Comparison of ENCODE assay signal across 1 cellular context in the genomic region with DNA sequence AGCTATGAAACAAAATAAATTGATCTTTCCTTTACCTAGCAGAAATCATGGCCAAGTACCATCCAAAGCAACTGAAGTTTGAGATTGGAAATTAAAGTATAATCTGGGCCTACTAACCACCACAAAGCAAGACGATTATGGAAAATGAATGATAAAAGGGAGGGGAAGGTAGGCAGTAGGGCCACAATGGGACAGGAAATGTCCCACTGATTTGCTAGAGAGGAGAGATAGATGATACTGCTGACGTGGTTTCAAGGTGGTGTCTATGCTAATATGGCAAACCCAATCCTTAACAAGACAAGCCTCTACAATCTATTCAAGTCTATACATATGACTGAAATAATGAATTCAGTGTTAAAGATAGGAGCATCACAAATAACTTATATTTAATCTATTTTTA.
TF ChIP-seq lines count a peak whose summit lies in the region.

No MANE protein-coding gene starts in this region.

TF ChIP-seq in WTC11, 78 proteins besides CTCF, POLR2A, EP300 and RAD21:
- TF ChIP-seq EMX1 (CRISPR knock-in tag; IDR thresholded peaks at IDR 0.05) (no peak), GABPB1 (CRISPR knock-in tag; IDR thresholded peaks at IDR 0.05) (no peak), ZNF396 (CRISPR knock-in tag; IDR thresholded peaks at IDR 0.05; ENCODE audit: borderline replicate concordance) (no peak), FOXJ3 (CRISPR knock-in tag; IDR thresholded peaks at IDR 0.05; ENCODE audit: borderline replicate concordance) (no peak), KAT7 (CRISPR knock-in tag; IDR thresholded peaks at IDR 0.05; ENCODE audit: borderline replicate concordance) (no peak), ZNF671 (CRISPR knock-in tag; IDR thresholded peaks at IDR 0.05) (no peak), FOXK1 (CRISPR knock-in tag; IDR thresholded peaks at IDR 0.05) (no peak), MYBL2 (CRISPR knock-in tag; IDR thresholded peaks at IDR 0.05) (no peak), ZNF317 (CRISPR knock-in tag; IDR thresholded peaks at IDR 0.05; ENCODE audit: borderline replicate concordance, low read depth) (no peak), NR3C1 (CRISPR knock-in tag; conservative IDR thresholded peaks at IDR 0.05; ENCODE audit: low read depth) (no peak)
- TF ChIP-seq, protein P1, sequence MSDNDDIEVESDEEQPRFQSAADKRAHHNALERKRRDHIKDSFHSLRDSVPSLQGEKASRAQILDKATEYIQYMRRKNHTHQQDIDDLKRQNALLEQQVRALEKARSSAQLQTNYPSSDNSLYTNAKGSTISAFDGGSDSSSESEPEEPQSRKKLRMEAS (CRISPR knock-in tag; IDR thresholded peaks at IDR 0.05), result no peak
- TF ChIP-seq, protein P2, sequence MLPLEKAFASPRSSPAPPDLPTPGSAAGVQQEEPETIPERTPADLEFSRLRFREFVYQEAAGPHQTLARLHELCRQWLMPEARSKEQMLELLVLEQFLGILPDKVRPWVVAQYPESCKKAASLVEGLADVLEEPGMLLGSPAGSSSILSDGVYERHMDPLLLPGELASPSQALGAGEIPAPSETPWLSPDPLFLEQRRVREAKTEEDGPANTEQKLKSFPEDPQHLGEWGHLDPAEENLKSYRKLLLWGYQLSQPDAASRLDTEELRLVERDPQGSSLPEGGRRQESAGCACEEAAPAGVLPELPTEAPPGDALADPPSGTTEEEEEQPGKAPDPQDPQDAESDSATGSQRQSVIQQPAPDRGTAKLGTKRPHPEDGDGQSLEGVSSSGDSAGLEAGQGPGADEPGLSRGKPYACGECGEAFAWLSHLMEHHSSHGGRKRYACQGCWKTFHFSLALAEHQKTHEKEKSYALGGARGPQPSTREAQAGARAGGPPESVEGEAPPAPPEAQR (CRISPR knock-in tag; IDR thresholded peaks at IDR 0.05), result no peak
- TF ChIP-seq, protein P3, sequence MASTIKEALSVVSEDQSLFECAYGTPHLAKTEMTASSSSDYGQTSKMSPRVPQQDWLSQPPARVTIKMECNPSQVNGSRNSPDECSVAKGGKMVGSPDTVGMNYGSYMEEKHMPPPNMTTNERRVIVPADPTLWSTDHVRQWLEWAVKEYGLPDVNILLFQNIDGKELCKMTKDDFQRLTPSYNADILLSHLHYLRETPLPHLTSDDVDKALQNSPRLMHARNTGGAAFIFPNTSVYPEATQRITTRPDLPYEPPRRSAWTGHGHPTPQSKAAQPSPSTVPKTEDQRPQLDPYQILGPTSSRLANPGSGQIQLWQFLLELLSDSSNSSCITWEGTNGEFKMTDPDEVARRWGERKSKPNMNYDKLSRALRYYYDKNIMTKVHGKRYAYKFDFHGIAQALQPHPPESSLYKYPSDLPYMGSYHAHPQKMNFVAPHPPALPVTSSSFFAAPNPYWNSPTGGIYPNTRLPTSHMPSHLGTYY (CRISPR knock-in tag; IDR thresholded peaks at IDR 0.05), result no peak
- TF ChIP-seq, protein P4, sequence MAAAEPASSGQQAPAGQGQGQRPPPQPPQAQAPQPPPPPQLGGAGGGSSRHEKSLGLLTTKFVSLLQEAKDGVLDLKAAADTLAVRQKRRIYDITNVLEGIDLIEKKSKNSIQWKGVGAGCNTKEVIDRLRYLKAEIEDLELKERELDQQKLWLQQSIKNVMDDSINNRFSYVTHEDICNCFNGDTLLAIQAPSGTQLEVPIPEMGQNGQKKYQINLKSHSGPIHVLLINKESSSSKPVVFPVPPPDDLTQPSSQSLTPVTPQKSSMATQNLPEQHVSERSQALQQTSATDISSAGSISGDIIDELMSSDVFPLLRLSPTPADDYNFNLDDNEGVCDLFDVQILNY (CRISPR knock-in tag; IDR thresholded peaks at IDR 0.05), result no peak
- TF ChIP-seq, protein P5, sequence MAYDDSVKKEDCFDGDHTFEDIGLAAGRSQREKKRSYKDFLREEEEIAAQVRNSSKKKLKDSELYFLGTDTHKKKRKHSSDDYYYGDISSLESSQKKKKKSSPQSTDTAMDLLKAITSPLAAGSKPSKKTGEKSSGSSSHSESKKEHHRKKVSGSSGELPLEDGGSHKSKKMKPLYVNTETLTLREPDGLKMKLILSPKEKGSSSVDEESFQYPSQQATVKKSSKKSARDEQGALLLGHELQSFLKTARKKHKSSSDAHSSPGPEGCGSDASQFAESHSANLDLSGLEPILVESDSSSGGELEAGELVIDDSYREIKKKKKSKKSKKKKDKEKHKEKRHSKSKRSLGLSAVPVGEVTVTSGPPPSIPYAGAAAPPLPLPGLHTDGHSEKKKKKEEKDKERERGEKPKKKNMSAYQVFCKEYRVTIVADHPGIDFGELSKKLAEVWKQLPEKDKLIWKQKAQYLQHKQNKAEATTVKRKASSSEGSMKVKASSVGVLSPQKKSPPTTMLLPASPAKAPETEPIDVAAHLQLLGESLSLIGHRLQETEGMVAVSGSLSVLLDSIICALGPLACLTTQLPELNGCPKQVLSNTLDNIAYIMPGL (CRISPR knock-in tag; IDR thresholded peaks at IDR 0.05), result no peak
- TF ChIP-seq, protein P6, sequence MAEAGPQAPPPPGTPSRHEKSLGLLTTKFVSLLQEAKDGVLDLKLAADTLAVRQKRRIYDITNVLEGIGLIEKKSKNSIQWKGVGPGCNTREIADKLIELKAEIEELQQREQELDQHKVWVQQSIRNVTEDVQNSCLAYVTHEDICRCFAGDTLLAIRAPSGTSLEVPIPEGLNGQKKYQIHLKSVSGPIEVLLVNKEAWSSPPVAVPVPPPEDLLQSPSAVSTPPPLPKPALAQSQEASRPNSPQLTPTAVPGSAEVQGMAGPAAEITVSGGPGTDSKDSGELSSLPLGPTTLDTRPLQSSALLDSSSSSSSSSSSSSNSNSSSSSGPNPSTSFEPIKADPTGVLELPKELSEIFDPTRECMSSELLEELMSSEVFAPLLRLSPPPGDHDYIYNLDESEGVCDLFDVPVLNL (CRISPR knock-in tag; IDR thresholded peaks at IDR 0.05; ENCODE audit: borderline replicate concordance, low read depth), result no peak
- TF ChIP-seq, protein P7, sequence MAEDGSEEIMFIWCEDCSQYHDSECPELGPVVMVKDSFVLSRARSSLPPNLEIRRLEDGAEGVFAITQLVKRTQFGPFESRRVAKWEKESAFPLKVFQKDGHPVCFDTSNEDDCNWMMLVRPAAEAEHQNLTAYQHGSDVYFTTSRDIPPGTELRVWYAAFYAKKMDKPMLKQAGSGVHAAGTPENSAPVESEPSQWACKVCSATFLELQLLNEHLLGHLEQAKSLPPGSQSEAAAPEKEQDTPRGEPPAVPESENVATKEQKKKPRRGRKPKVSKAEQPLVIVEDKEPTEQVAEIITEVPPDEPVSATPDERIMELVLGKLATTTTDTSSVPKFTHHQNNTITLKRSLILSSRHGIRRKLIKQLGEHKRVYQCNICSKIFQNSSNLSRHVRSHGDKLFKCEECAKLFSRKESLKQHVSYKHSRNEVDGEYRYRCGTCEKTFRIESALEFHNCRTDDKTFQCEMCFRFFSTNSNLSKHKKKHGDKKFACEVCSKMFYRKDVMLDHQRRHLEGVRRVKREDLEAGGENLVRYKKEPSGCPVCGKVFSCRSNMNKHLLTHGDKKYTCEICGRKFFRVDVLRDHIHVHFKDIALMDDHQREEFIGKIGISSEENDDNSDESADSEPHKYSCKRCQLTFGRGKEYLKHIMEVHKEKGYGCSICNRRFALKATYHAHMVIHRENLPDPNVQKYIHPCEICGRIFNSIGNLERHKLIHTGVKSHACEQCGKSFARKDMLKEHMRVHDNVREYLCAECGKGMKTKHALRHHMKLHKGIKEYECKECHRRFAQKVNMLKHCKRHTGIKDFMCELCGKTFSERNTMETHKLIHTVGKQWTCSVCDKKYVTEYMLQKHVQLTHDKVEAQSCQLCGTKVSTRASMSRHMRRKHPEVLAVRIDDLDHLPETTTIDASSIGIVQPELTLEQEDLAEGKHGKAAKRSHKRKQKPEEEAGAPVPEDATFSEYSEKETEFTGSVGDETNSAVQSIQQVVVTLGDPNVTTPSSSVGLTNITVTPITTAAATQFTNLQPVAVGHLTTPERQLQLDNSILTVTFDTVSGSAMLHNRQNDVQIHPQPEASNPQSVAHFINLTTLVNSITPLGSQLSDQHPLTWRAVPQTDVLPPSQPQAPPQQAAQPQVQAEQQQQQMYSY (CRISPR knock-in tag; IDR thresholded peaks at IDR 0.05), result no peak
- TF ChIP-seq, protein P8, sequence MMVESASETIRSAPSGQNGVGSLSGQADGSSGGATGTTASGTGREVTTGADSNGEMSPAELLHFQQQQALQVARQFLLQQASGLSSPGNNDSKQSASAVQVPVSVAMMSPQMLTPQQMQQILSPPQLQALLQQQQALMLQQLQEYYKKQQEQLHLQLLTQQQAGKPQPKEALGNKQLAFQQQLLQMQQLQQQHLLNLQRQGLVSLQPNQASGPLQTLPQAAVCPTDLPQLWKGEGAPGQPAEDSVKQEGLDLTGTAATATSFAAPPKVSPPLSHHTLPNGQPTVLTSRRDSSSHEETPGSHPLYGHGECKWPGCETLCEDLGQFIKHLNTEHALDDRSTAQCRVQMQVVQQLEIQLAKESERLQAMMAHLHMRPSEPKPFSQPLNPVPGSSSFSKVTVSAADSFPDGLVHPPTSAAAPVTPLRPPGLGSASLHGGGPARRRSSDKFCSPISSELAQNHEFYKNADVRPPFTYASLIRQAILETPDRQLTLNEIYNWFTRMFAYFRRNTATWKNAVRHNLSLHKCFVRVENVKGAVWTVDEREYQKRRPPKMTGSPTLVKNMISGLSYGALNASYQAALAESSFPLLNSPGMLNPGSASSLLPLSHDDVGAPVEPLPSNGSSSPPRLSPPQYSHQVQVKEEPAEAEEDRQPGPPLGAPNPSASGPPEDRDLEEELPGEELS (CRISPR knock-in tag; IDR thresholded peaks at IDR 0.05), result no peak
- TF ChIP-seq, protein P9, sequence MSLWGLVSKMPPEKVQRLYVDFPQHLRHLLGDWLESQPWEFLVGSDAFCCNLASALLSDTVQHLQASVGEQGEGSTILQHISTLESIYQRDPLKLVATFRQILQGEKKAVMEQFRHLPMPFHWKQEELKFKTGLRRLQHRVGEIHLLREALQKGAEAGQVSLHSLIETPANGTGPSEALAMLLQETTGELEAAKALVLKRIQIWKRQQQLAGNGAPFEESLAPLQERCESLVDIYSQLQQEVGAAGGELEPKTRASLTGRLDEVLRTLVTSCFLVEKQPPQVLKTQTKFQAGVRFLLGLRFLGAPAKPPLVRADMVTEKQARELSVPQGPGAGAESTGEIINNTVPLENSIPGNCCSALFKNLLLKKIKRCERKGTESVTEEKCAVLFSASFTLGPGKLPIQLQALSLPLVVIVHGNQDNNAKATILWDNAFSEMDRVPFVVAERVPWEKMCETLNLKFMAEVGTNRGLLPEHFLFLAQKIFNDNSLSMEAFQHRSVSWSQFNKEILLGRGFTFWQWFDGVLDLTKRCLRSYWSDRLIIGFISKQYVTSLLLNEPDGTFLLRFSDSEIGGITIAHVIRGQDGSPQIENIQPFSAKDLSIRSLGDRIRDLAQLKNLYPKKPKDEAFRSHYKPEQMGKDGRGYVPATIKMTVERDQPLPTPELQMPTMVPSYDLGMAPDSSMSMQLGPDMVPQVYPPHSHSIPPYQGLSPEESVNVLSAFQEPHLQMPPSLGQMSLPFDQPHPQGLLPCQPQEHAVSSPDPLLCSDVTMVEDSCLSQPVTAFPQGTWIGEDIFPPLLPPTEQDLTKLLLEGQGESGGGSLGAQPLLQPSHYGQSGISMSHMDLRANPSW (CRISPR knock-in tag; conservative IDR thresholded peaks at IDR 0.05; ENCODE audit: low read depth), result no peak
- TF ChIP-seq, protein P10, sequence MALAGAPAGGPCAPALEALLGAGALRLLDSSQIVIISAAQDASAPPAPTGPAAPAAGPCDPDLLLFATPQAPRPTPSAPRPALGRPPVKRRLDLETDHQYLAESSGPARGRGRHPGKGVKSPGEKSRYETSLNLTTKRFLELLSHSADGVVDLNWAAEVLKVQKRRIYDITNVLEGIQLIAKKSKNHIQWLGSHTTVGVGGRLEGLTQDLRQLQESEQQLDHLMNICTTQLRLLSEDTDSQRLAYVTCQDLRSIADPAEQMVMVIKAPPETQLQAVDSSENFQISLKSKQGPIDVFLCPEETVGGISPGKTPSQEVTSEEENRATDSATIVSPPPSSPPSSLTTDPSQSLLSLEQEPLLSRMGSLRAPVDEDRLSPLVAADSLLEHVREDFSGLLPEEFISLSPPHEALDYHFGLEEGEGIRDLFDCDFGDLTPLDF (CRISPR knock-in tag; IDR thresholded peaks at IDR 0.05), result no peak
